ENCODE assay signal across 9 cellular contexts in the genomic region with DNA sequence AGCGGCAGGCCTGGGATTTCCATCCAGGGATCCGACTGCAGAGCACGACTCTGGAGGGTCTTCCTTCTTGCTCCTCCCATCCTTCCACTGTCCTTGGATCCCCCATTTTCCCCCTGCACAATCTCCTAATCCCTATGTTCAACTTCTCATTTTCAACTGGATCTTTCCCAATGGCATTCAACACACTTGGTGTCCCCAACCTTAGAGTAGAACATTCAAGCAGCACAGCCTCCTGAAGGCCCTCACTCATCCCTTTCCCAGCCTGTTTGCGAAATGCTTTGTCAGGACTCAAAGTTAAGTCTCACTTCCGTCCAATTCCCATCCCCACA. TPM values are rescaled to one million over a fixed set of nuclear protein-coding genes. Genes with fewer than 3 reads are reported as not detected.
DNase-seq lines count a peak whose midpoint lies in the region; ATAC-seq and TF ChIP-seq lines count a peak whose summit lies in the region.
"Had no signal": no experiment of that assay in that cellular context is flagged by ENCODE, and none has a peak within 500 bp of the region (broad histone marks: within the 10 kb centered on the region; RNA-seq: fewer than 3 reads in every experiment).

No MANE protein-coding gene starts in this region.

- H3K9ac ChIP-seq in BLaER1 treated with 17β-estradiol and CSF1 and Interleukin-3, amounts not matched to agents 10 nM and 100 nM = peak overlapping the region; percentile 80 to 94 (median 88)
- H3K9ac ChIP-seq in Karpas-422 (ENCODE audit: low read length) (peak overlapping the region; percentile 84), colonic mucosa (ENCODE audit: low read depth in 2 of 2, low read length in 2 of 2) (peak overlapping the region; percentile 87 to 91)

- no peak for ATAC-seq in natural killer cell treated with Interleukin-12 subunit alpha and Interleukin-12 subunit beta and Interleukin-15 and Interleukin-18, amount 100 ng/mL, for 72 hours
- ATAC-seq in HG02642 (IDR thresholded peaks at IDR 0.05; ENCODE audit: poor library complexity, unreplicated experiment) (no peak), GM18498 (IDR thresholded peaks at IDR 0.05; ENCODE audit: unreplicated experiment) (no peak)

- peak overlapping the region; percentile 90 to 100 (median 97) for H3K4me2 ChIP-seq in BLaER1 treated with 17β-estradiol and CSF1 and Interleukin-3, amounts not matched to agents 10 nM and 100 nM
- peak overlapping the region; percentile 85 for H3K4me2 ChIP-seq in Karpas-422 (ENCODE audit: low read depth, low read length, poor library complexity, severe bottlenecking)

- peak overlapping the region; percentile 97 for H3K4me3 Mint-ChIP-seq in natural killer cell treated with Interleukin-12 subunit alpha and Interleukin-12 subunit beta and Interleukin-15 and Interleukin-18, amount 100 ng/mL, for 72 hours

- H3K79me2 ChIP-seq in Karpas-422 (ENCODE audit: low read length) = peaks cover 26% of the 10 kb centered on the region

- no peaks in the 10 kb centered on the region for H3K27me3 Mint-ChIP-seq in natural killer cell treated with Interleukin-12 subunit alpha and Interleukin-12 subunit beta and Interleukin-15 and Interleukin-18, amount 100 ng/mL, for 72 hours

- H3K27ac Mint-ChIP-seq in natural killer cell treated with Interleukin-12 subunit alpha and Interleukin-12 subunit beta and Interleukin-15 and Interleukin-18, amount 100 ng/mL, for 72 hours = peak overlapping the region; percentile 89

- peaks cover 4 to 64% (median 14%) of the 10 kb centered on the region in 11 experiments; a peak in 17 of 22 replicates for H4K20me1 ChIP-seq in BLaER1 treated with 17β-estradiol and CSF1 and Interleukin-3, amounts not matched to agents 10 nM and 100 nM
- H4K20me1 ChIP-seq in Karpas-422 (ENCODE audit: insufficient read depth, low read depth, low read length) = no peaks in the 10 kb centered on the region

- peak overlapping the region; percentile 68 to 89 (median 80) for H3K27ac ChIP-seq in BLaER1 treated with 17β-estradiol and CSF1 and Interleukin-3, amounts not matched to agents 10 nM and 100 nM
- H3K27ac ChIP-seq in Karpas-422 (ENCODE audit: low read length) = peak overlapping the region; percentile 48; the same call in 1 of the 2 replicates
- H3K27ac ChIP-seq in colonic mucosa = peak overlapping the region; percentile 74

- TF ChIP-seq CTCF in colonic mucosa (IDR thresholded peaks at IDR 0.05) = no peak

- intact Hi-C loops in colonic mucosa (cut with DNase I) = loop anchor here (10.0 kb wide), 1 partner anchor 176 kb away; no protein-coding TSS in a partner anchor

- H3K4me1 Mint-ChIP-seq in natural killer cell treated with Interleukin-12 subunit alpha and Interleukin-12 subunit beta and Interleukin-15 and Interleukin-18, amount 100 ng/mL, for 72 hours (ENCODE audit: low read depth in 2 of 2) = peaks cover 35 to 38% of the 10 kb centered on the region in 2 donors

- no peak overlapping the region for H2AFZ ChIP-seq in Karpas-422 (ENCODE audit: low read length)

- H3K36me3 Mint-ChIP-seq in natural killer cell treated with Interleukin-12 subunit alpha and Interleukin-12 subunit beta and Interleukin-15 and Interleukin-18, amount 100 ng/mL, for 72 hours = peaks cover 23% of the 10 kb centered on the region

- H3K4me1 ChIP-seq in BLaER1 treated with 17β-estradiol and CSF1 and Interleukin-3, amounts not matched to agents 10 nM and 100 nM = peaks cover 19 to 67% (median 52%) of the 10 kb centered on the region in 10 experiments
- H3K4me1 ChIP-seq in Karpas-422 (ENCODE audit: low read length) (peaks cover 25% of the 10 kb centered on the region), colonic mucosa (peaks cover 8% of the 10 kb centered on the region)

- no peaks in the 10 kb centered on the region for H3K9me2 ChIP-seq in Karpas-422 (replicated peaks; ENCODE audit: insufficient read depth, low read length)

- H3K36me3 ChIP-seq in BLaER1 treated with 17β-estradiol and CSF1 and Interleukin-3, amounts not matched to agents 10 nM and 100 nM = peaks cover 39 to 74% (median 54%) of the 10 kb centered on the region in 11 experiments
- H3K36me3 ChIP-seq in Karpas-422 (ENCODE audit: insufficient read depth, low read length) (peaks cover 12% of the 10 kb centered on the region; the same call in 1 of the 2 replicates), colonic mucosa (peaks cover 11% of the 10 kb centered on the region)

- no peaks in the 10 kb centered on the region for H3K9me3 Mint-ChIP-seq in natural killer cell treated with Interleukin-12 subunit alpha and Interleukin-12 subunit beta and Interleukin-15 and Interleukin-18, amount 100 ng/mL, for 72 hours

- H3K4me3 ChIP-seq in BLaER1 treated with 17β-estradiol and CSF1 and Interleukin-3, amounts not matched to agents 10 nM and 100 nM = peak overlapping the region; percentile 70 to 92 (median 82)
- peak overlapping the region; percentile 83 for H3K4me3 ChIP-seq in Karpas-422 (ENCODE audit: low read length)
- peak overlapping the region; percentile 90 for H3K4me3 ChIP-seq in colonic mucosa

- no peak for DNase-seq in Karpas-422
- no peak for DNase-seq in colonic mucosa
- no peak for DNase-seq in natural killer cell treated with Interleukin-12 subunit alpha and Interleukin-12 subunit beta and Interleukin-15 and Interleukin-18, amount 100 ng/mL, for 72 hours (ENCODE audit: low spot score)
- no peak for DNase-seq in putamen (ENCODE audit: low spot score)
- DNase-seq in stimulated activated CD4-positive, alpha-beta T cell treated with anti-CD3 and anti-CD28 coated beads, Interleukin-4, amount 100 ng/mL, for 24 hours = no peak
- DNase-seq: HCEC 1CT had no signal

- H3K9me3 ChIP-seq in BLaER1 treated with 17β-estradiol and CSF1 and Interleukin-3, amounts not matched to agents 10 nM and 100 nM (replicated peaks in 1 of 11) = no peaks in the 10 kb centered on the region
- no peaks in the 10 kb centered on the region for H3K9me3 ChIP-seq in Karpas-422 (ENCODE audit: low read length)
- H3K9me3 ChIP-seq in colonic mucosa = no peaks in the 10 kb centered on the region

- no peaks in the 10 kb centered on the region for H3K27me3 ChIP-seq in BLaER1 treated with 17β-estradiol and CSF1 and Interleukin-3, amounts not matched to agents 10 nM and 100 nM
- H3K27me3 ChIP-seq in Karpas-422 (ENCODE audit: low read length) = no peaks in the 10 kb centered on the region
- H3K27me3 ChIP-seq in colonic mucosa = no peaks in the 10 kb centered on the region

RNA-seq across cellular contexts. Expression of a gene that starts 32.3 kb away (rescaled TPM):
- total RNA-seq in Karpas-422 (2014; rRNA removed; shearing (Covaris generic); ENCODE audit: low replicate concordance) = 164 and 176 TPM in 2 replicates
- 100 to 1,000 TPM; 188 to 314 TPM for total RNA-seq in colonic mucosa
- 100 to 1,000 TPM; 179 to 205 TPM for total RNA-seq in natural killer cell treated with Interleukin-12 subunit alpha and Interleukin-12 subunit beta and Interleukin-15 and Interleukin-18, amount 100 ng/mL, for 72 hours
